21 cellular contexts compared by ENCODE assay signal in the genomic region with DNA sequence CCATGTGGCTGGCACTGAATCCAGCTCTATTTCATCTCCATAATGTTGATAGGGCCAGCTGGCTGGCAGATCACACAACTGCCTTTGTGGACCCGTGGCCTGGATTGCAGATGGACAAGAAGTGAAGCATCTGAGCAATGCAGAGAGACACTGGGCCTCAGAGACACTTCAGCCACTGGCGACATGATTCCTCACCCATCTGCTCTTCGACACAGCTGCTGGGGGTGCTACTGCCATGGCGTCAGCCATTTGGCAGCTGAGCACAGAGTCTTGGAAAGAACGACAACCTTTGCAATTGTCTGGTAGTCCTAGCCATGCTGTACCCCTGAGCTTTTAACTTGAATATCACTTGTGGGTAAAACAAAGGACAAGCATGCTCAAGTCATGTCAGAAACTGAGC.
DNase-seq lines count a peak whose midpoint lies in the region; ATAC-seq, FAIRE-seq and TF ChIP-seq lines count a peak whose summit lies in the region.
"Had no signal": no experiment of that assay in that cellular context is flagged by ENCODE, and none has a peak within 500 bp of the region (broad histone marks: within the 10 kb centered on the region; RNA-seq: fewer than 3 reads in every experiment).

No MANE protein-coding gene starts in this region.

- no peak overlapping the region for H2BK12ac ChIP-seq in neuronal stem cell (ENCODE audit: low read length)

- no peaks in the 10 kb centered on the region for H3K27me3 Mint-ChIP-seq in GM23338 (ENCODE audit: insufficient read depth, low read depth, poor library complexity)
- H3K27me3 Mint-ChIP-seq: CD4-positive, CD25-positive, alpha-beta regulatory T cell had no signal

- H3K9me1 ChIP-seq in K562 (ENCODE audit: control insufficient read depth, insufficient read depth, low read length): no peaks in the 10 kb centered on the region

- H3K9me2 ChIP-seq in GM23338 (ENCODE audit: insufficient read depth): no peaks in the 10 kb centered on the region

- no peaks in the 10 kb centered on the region for H3F3A ChIP-seq in GM23338 (replicated peaks; ENCODE audit: low read depth)

- TF ChIP-seq CTCF in GM23338 (conservative IDR thresholded peaks at IDR 0.05; ENCODE audit: low read depth in 2 of 2) (no peak), K562 (IDR thresholded peaks at IDR 0.05 in 2 of 3, conservative IDR thresholded peaks at IDR 0.05 in 1 of 3; ENCODE audit: insufficient read depth in 2 of 3, low read depth in 1 of 3, low read length in 3 of 3) (no peak), psoas muscle (IDR thresholded peaks at IDR 0.05) (no peak)

- BruUV-seq in K562 (replicated peaks; lab: Mats Ljungman, UMichigan): no TSS peak

- H3K9ac ChIP-seq in K562 (ENCODE audit: insufficient read depth in 1 of 2, low read depth in 2 of 2, low read length in 2 of 2) (no peak overlapping the region), neuronal stem cell (ENCODE audit: low read depth, low read length, poor library complexity) (no peak overlapping the region)

- no peak overlapping the region for H3K4me3 Mint-ChIP-seq in GM23338
- H3K4me3 Mint-ChIP-seq: CD4-positive, CD25-positive, alpha-beta regulatory T cell; CD8-positive, alpha-beta memory T cell had no signal

- no peak overlapping the region for H2BK5ac ChIP-seq in neuronal stem cell (ENCODE audit: low read length)

- H3K36me3 ChIP-seq in GM23338 (ENCODE audit: insufficient read depth) (no peaks in the 10 kb centered on the region; the same call in 1 of the 2 replicates), K562 (ENCODE audit: control insufficient read depth, insufficient read depth, low read length) (no peaks in the 10 kb centered on the region), neuronal stem cell (replicated peaks in 1 of 2; ENCODE audit: control insufficient read depth in 2 of 2, insufficient read depth in 2 of 2, low read length in 2 of 2) (peaks cover 0 to 2% of the 10 kb centered on the region in 2 donors), psoas muscle (ENCODE audit: insufficient read depth in 1 of 2, low read depth in 1 of 2) (no peaks in the 10 kb centered on the region)
- H3K36me3 ChIP-seq: BE2C had no signal

- CTCF ChIA-PET in K562 (lab: Yijun Ruan, JAX; ENCODE audit: low intra/inter-chr PET ratio): no interaction called here

- no peak for TF ChIP-seq POLR2A in K562 (conservative IDR thresholded peaks at IDR 0.05)

- FAIRE-seq in K562 (lab: Jason Lieb, UNC): no peak
- FAIRE-seq: GM12878, H54, HTR-8/SVneo had no signal

- no peaks in the 10 kb centered on the region for H3K36me3 Mint-ChIP-seq in GM23338 (ENCODE audit: low read depth)
- H3K36me3 Mint-ChIP-seq: CD8-positive, alpha-beta memory T cell had no signal

- no peaks in the 10 kb centered on the region for H3K4me1 Mint-ChIP-seq in GM23338
- H3K4me1 Mint-ChIP-seq: CD4-positive, CD25-positive, alpha-beta regulatory T cell; CD8-positive, alpha-beta memory T cell had no signal

- H4K20me1 ChIP-seq in GM23338 (replicated peaks; ENCODE audit: insufficient read depth) (no peaks in the 10 kb centered on the region), K562 (replicated peaks; ENCODE audit: control insufficient read depth, insufficient read depth, low read length) (no peaks in the 10 kb centered on the region)

- no peak overlapping the region for H4K91ac ChIP-seq in neuronal stem cell (ENCODE audit: low read depth, low read length, poor library complexity)

- no peak for DNase-seq in GM23338 (ENCODE audit: low spot score)
- no peak for DNase-seq in K562 (ENCODE audit: extremely low read depth in 1 of 4, low spot score in 3 of 4)
- DNase-seq in head of caudate nucleus: peak in 27 of 42 donors; percentile 2 to 47 (median 17)
- no peak for DNase-seq in neuronal stem cell (ENCODE audit: low spot score)
- DNase-seq in iPS-NIHi7 (ENCODE audit: extremely low spot score): no peak
- DNase-seq in activated effector memory CD4-positive, alpha-beta T cell treated with Interleukin-2 at 50 U/mL for 16 hours: no peak
- DNase-seq in psoas muscle: no peak
- DNase-seq in HK-2 (ENCODE audit: unreplicated experiment): no peak
- DNase-seq: BE2C; CD4-positive, CD25-positive, alpha-beta regulatory T cell; CD8-positive, alpha-beta memory T cell; COR-L47; DMS153; DMS79; GDM1; HCEC 1CT; IMR-90; KBM-7 had no signal

- no peak overlapping the region for H3K27ac Mint-ChIP-seq in GM23338
- H3K27ac Mint-ChIP-seq: CD8-positive, alpha-beta memory T cell had no signal

- intact Hi-C loops in K562 (cut with micrococcal nuclease): no loop called here
- intact Hi-C loops in head of caudate nucleus (cut with DNase I): no loop called here
- intact Hi-C loops in psoas muscle (cut with DNase I): no loop called here

- peak overlapping the region; percentile 55 for H3K18ac ChIP-seq in neuronal stem cell (ENCODE audit: low read length)

- H3K79me2 ChIP-seq in GM23338 (replicated peaks; ENCODE audit: insufficient read depth): no peaks in the 10 kb centered on the region
- no peaks in the 10 kb centered on the region for H3K79me2 ChIP-seq in K562 (ENCODE audit: control insufficient read depth, insufficient read depth, low read length)

- H3K27ac ChIP-seq in GM23338 (ENCODE audit: low read depth) (no peak overlapping the region), K562 (ENCODE audit: extremely low read depth, low read depth, low read length) (no peak overlapping the region), neuronal stem cell (replicated peaks; ENCODE audit: low read length) (no peak overlapping the region), psoas muscle (no peak overlapping the region)

- H3K4me1 ChIP-seq in GM23338 (ENCODE audit: insufficient read depth): no peaks in the 10 kb centered on the region
- H3K4me1 ChIP-seq in K562 (replicated peaks in 1 of 2; ENCODE audit: control insufficient read depth in 2 of 2, insufficient read depth in 2 of 2, low read length in 2 of 2): no peaks in the 10 kb centered on the region
- H3K4me1 ChIP-seq in neuronal stem cell (ENCODE audit: control insufficient read depth in 2 of 2, insufficient read depth in 1 of 2, low read depth in 1 of 2, low read length in 2 of 2): no peaks in the 10 kb centered on the region
- H3K4me1 ChIP-seq in psoas muscle: no peaks in the 10 kb centered on the region
- H3K4me1 ChIP-seq: BE2C had no signal

- H2AK5ac ChIP-seq in neuronal stem cell (ENCODE audit: low read depth, low read length): no peak overlapping the region

- peaks cover 3% of the 10 kb centered on the region; the same call in 1 of the 3 replicates for H3K9me3 Mint-ChIP-seq in GM23338

- no peak overlapping the region for H3K4ac ChIP-seq in neuronal stem cell (ENCODE audit: low read length)

- POLR2A ChIA-PET in K562 (lab: Yijun Ruan, JAX): no interaction called here

- no peak overlapping the region for H3K14ac ChIP-seq in neuronal stem cell (ENCODE audit: low read length)

- no peaks in the 10 kb centered on the region for H3K79me1 ChIP-seq in neuronal stem cell (ENCODE audit: low read depth, low read length)

- 52% methylated on average over 3 of the region's 5 CpGs for WGBS in K562 (ENCODE audit: insufficient coverage, low coverage, missing lambda C conversion rate)
- WGBS in neuronal stem cell (ENCODE audit: extremely low coverage in 2 of 2, insufficient read length in 2 of 2, insufficient replicate concordance in 1 of 2), 2 donors: no CpG with 5 or more reads among the region's 5 CpGs
- 30 to 35% (median 33%) methylated on average over 5 of the region's 5 CpGs for WGBS in psoas muscle, 3 donors

- no peak overlapping the region for H3K4me3 ChIP-seq in GM23338
- H3K4me3 ChIP-seq in K562: no peak overlapping the region
- no peak overlapping the region for H3K4me3 ChIP-seq in neuronal stem cell (ENCODE audit: low read length in 2 of 2)
- no peak overlapping the region for H3K4me3 ChIP-seq in psoas muscle
- H3K4me3 ChIP-seq: GM12878 had no signal

- H4K8ac ChIP-seq in neuronal stem cell (ENCODE audit: low read depth, low read length): no peak overlapping the region

- TF ChIP-seq RAD21 in K562 (CRISPR knock-in tag; conservative IDR thresholded peaks at IDR 0.05 in 1 of 2, IDR thresholded peaks at IDR 0.05 in 1 of 2): no peak

- no peak for ATAC-seq in GM23338
- ATAC-seq in K562: no peak
- ATAC-seq in psoas muscle: no peak
- ATAC-seq: GM12878 had no signal

- TF ChIP-seq EP300 in K562 (IDR thresholded peaks at IDR 0.05; ENCODE audit: low read length): no peak

- no peak overlapping the region for H3K23ac ChIP-seq in neuronal stem cell (ENCODE audit: low read depth, low read length, poor library complexity)

- H3K9me3 ChIP-seq in K562 (replicated peaks; ENCODE audit: control insufficient read depth, insufficient read depth, low read depth, low read length): no peaks in the 10 kb centered on the region
- H3K9me3 ChIP-seq in neuronal stem cell (replicated peaks in 1 of 2; ENCODE audit: control insufficient read depth in 2 of 2, insufficient read depth in 1 of 2, low read depth in 1 of 2, low read length in 2 of 2): peaks cover 0 to 4% of the 10 kb centered on the region in 2 donors
- no peaks in the 10 kb centered on the region for H3K9me3 ChIP-seq in psoas muscle
- H3K9me3 ChIP-seq: BE2C had no signal

- no peak overlapping the region for H2BK120ac ChIP-seq in neuronal stem cell (ENCODE audit: low read depth, low read length)

- no peak overlapping the region for H3K4me2 ChIP-seq in GM23338
- H3K4me2 ChIP-seq in K562 (ENCODE audit: insufficient read depth, low read length): no peak overlapping the region
- no peak overlapping the region for H3K4me2 ChIP-seq in neuronal stem cell (ENCODE audit: insufficient read depth, low read length, poor library complexity, severe bottlenecking)

- H2AFZ ChIP-seq in GM23338 (0 out of 2 replicates have a peak overlapping the region, but pooled peaks have one; percentile 18), K562 (ENCODE audit: low read depth, low read length) (peak overlapping the region; percentile 45), neuronal stem cell (ENCODE audit: low read length) (no peak overlapping the region)

- in situ Hi-C loops in K562 (cut with MboI): no loop called here

- H2BK15ac ChIP-seq in neuronal stem cell (ENCODE audit: low read length): no peak overlapping the region

- H3K27me3 ChIP-seq in GM23338 (ENCODE audit: insufficient read depth) (no peaks in the 10 kb centered on the region), K562 (ENCODE audit: control insufficient read depth in 2 of 2, insufficient read depth in 2 of 2, low read length in 2 of 2) (no peaks in the 10 kb centered on the region), neuronal stem cell (ENCODE audit: control insufficient read depth in 3 of 3, insufficient read depth in 3 of 3, low read depth in 1 of 3, low read length in 3 of 3) (no peaks in the 10 kb centered on the region), psoas muscle (ENCODE audit: insufficient read depth in 3 of 3, low read length in 2 of 3) (no peaks in the 10 kb centered on the region)
- H3K27me3 ChIP-seq: BE2C had no signal

TF ChIP-seq in GM23338, 12 proteins besides CTCF, POLR2A, EP300 and RAD21 (continues in another document):
- no peak for TF ChIP-seq NANOG (IDR thresholded peaks at IDR 0.05; ENCODE audit: borderline replicate concordance)

TF ChIP-seq in K562, 482 proteins besides CTCF, POLR2A, EP300 and RAD21 (continues in another document):
- TF ChIP-seq ZNF436 (CRISPR knock-in tag; IDR thresholded peaks at IDR 0.05) (no peak), TCF7 (IDR thresholded peaks at IDR 0.05; ENCODE audit: borderline replicate concordance) (no peak), PHB (CRISPR knock-in tag; IDR thresholded peaks at IDR 0.05) (no peak)

Comparison
In these comparisons a context has a peak if more than half of its experiments do, and no peak if none do; other contexts are left out.
1. DNase-seq: peak in head of caudate nucleus (27 of 42); none in GM23338 (single experiment), K562 (0 of 4), neuronal stem cell (single experiment), iPS-NIHi7 (single experiment), activated effector memory CD4-positive, alpha-beta T cell treated with Interleukin-2 at 50 U/mL for 16 hours (single experiment), psoas muscle (0 of 2) and HK-2 (single experiment).